Comparison of ENCODE assay signal across 8 cellular contexts in genomic region chr2:38722271-38723115, GRCh38. TPM values are rescaled to one million over a fixed set of nuclear protein-coding genes. Genes with fewer than 3 reads are reported as not detected.
DNase-seq lines count a peak whose midpoint lies in the region; ATAC-seq and TF ChIP-seq lines count a peak whose summit lies in the region.

No MANE protein-coding gene starts in this region.

- H3K27ac Mint-ChIP-seq in T-helper 1 cell treated with Interleukin-12 subunit alpha and Interleukin-12 subunit beta and Interleukin-4 antibody, amounts not matched to agents 30 μg/mL and 1 μg/mL, for 36 hours: peak overlapping the region; percentile 85

- H3K27ac ChIP-seq in colonic mucosa: no peak overlapping the region

- H3K27me3 Mint-ChIP-seq in T-helper 1 cell treated with Interleukin-12 subunit alpha and Interleukin-12 subunit beta and Interleukin-4 antibody, amounts not matched to agents 30 μg/mL and 1 μg/mL, for 36 hours (ENCODE audit: low read depth): no peaks in the 10 kb centered on the region

- H3K27me3 ChIP-seq in BE2C (no peaks in the 10 kb centered on the region), colonic mucosa (no peaks in the 10 kb centered on the region)

- no peaks in the 10 kb centered on the region for H3K4me1 ChIP-seq in BE2C
- no peaks in the 10 kb centered on the region for H3K4me1 ChIP-seq in colonic mucosa

- ATAC-seq in GM21528 (IDR thresholded peaks at IDR 0.05; ENCODE audit: low FRiP score, unreplicated experiment) (peak; percentile 46), left ventricle myocardium superior (peak; percentile 38)

- H3K9me3 ChIP-seq in BE2C (no peaks in the 10 kb centered on the region), colonic mucosa (no peaks in the 10 kb centered on the region)

- DNase-seq in BE2C: no peak
- no peak for DNase-seq in left ventricle myocardium superior
- no peak for DNase-seq in medulla oblongata (ENCODE audit: extremely low spot score)
- DNase-seq in AG08396 (ENCODE audit: low spot score): no peak
- no peak for DNase-seq in effector CD4-positive, alpha-beta T cell
- no peak for DNase-seq in colonic mucosa

- H3K4me1 Mint-ChIP-seq in T-helper 1 cell treated with Interleukin-12 subunit alpha and Interleukin-12 subunit beta and Interleukin-4 antibody, amounts not matched to agents 30 μg/mL and 1 μg/mL, for 36 hours (ENCODE audit: low read depth): peaks cover 39% of the 10 kb centered on the region

- TF ChIP-seq CTCF in BE2C (IDR thresholded peaks at IDR 0.05; ENCODE audit: low read depth, low read length) (0 out of 2 replicates have a peak, but pooled peaks have one; percentile 2), colonic mucosa (IDR thresholded peaks at IDR 0.05) (no peak)

- intact Hi-C loops in left ventricle myocardium superior (cut with micrococcal nuclease): loop anchor here (10.0 kb wide), 1 partner anchor 118 kb away; the partner anchor contains the start of gene HNRNPLL
- intact Hi-C loops in colonic mucosa (cut with DNase I): no loop called here

- H3K4me3 ChIP-seq in BE2C (ENCODE audit: low read depth, low read length) (no peak overlapping the region), colonic mucosa (no peak overlapping the region)

- H3K36me3 ChIP-seq in BE2C: 0 out of 2 replicates have a peak, but pooled peaks cover 3% of the 10 kb centered on the region
- H3K36me3 ChIP-seq in colonic mucosa: no peaks in the 10 kb centered on the region

- peaks cover 30% of the 10 kb centered on the region for H3K36me3 Mint-ChIP-seq in T-helper 1 cell treated with Interleukin-12 subunit alpha and Interleukin-12 subunit beta and Interleukin-4 antibody, amounts not matched to agents 30 μg/mL and 1 μg/mL, for 36 hours (ENCODE audit: low read depth)

- peaks cover 5% of the 10 kb centered on the region for H3K9me3 Mint-ChIP-seq in T-helper 1 cell treated with Interleukin-12 subunit alpha and Interleukin-12 subunit beta and Interleukin-4 antibody, amounts not matched to agents 30 μg/mL and 1 μg/mL, for 36 hours

- H3K9ac ChIP-seq in colonic mucosa (ENCODE audit: low read depth in 2 of 2, low read length in 2 of 2): peak overlapping the region in 1 of 2 donors; percentile 21

- peak overlapping the region; percentile 16 for H3K4me3 Mint-ChIP-seq in T-helper 1 cell treated with Interleukin-12 subunit alpha and Interleukin-12 subunit beta and Interleukin-4 antibody, amounts not matched to agents 30 μg/mL and 1 μg/mL, for 36 hours

RNA-seq across cellular contexts. Expression of gene SRSF7, which starts 28.7 kb away (rescaled TPM):
- 228 TPM for polyA plus RNA-seq in BE2C (2012; ENCODE audit: insufficient read depth, insufficient read length, low read depth)
- total RNA-seq in left ventricle myocardium superior (54.5 TPM), colonic mucosa (100 to 1,000 TPM; 119 to 157 TPM)

RNA-seq across cellular contexts. Expression of gene GEMIN6, which starts 55.5 kb away (rescaled TPM):
- 23.5 TPM for polyA plus RNA-seq in BE2C (2012; ENCODE audit: insufficient read depth, insufficient read length, low read depth)
- 7.8 TPM for total RNA-seq in left ventricle myocardium superior
- total RNA-seq in colonic mucosa: 10 to 100 TPM in 1 of 2 donors, 1 to 10 TPM in 1; 8.8 to 18.7 TPM

RNA-seq across cellular contexts. Expression of gene GALM, which starts 56.6 kb away (rescaled TPM):
- 3.3 TPM for polyA plus RNA-seq in BE2C (2012; ENCODE audit: insufficient read depth, insufficient read length, low read depth)
- total RNA-seq in left ventricle myocardium superior: 16.9 TPM
- 10 to 100 TPM; 47.9 to 68.8 TPM for total RNA-seq in colonic mucosa
